ENCODE assay signal across 10 cellular contexts in the genomic region with DNA sequence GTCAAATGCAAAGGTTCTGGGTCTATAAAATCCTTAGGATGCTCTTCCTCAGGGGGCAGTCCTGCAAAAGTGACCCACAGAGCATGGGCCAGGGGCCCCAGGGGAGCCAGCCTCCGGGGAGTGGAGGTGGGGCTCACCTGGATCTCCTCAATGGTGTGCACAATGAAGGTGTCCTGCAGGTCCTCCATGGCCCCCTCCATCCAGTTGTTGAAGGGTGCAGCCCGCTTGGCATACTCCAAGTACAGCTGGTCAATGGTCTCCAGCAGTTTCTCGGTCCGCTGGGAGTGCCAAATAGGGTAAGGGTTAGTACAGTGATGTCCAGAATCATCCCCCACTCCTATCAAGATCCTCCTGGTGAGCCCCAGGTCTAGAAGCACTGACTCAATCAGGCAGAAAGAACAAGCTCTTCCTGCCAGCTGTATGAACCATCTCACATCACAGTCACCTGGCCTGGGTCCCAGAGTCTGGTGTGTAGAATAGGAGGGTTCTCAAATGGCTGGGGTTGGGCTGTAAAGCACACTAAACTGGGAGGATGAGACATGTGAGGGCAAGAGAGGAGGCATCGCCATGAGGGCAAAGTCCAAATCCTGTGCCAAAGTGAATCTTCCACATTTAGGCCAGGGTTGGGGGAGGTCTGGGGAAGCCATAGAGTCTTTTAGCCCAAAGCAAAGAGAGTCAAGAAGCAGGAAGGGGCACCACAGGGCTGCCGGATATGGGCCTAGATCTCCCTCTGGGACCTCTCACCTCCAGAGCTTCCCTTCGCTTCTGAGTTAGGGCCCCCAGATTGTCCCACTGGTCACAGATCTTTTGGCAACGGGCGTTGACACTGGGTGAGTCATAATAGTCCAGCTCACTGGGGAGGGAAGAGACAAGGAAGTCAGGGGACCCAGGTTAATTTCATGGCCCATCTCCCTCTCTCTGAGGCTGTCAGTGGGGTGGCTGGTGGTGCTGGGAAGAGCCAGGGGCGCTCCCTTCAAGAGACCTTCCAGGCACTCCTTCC.
A peak's percentile ranks its signal among the peaks of the same experiment; 100 is the strongest.
DNase-seq lines count a peak whose midpoint lies in the region; ATAC-seq and TF ChIP-seq lines count a peak whose summit lies in the region.
"Had no signal": no experiment of that assay in that cellular context is flagged by ENCODE, and none has a peak within 500 bp of the region (broad histone marks: within the 10 kb centered on the region; RNA-seq: fewer than 3 reads in every experiment).

No MANE protein-coding gene starts in this region.

- ATAC-seq in omental fat pad (ENCODE audit: low FRiP score) (peak; percentile 17), HG02642 (IDR thresholded peaks at IDR 0.05; ENCODE audit: poor library complexity, unreplicated experiment) (no peak), GM18909 (IDR thresholded peaks at IDR 0.05; ENCODE audit: poor library complexity, unreplicated experiment) (no peak), GM21515 (IDR thresholded peaks at IDR 0.05; ENCODE audit: unreplicated experiment) (no peak)

- TF ChIP-seq CTCF in omental fat pad (IDR thresholded peaks at IDR 0.05), result no peak

- peak; percentile 55 for DNase-seq in Daoy (ENCODE audit: low read depth)
- DNase-seq in NCI-H2171 treated with DMSO at 0.1 percent for 48 hours (lab: John Stamatoyannopoulos, UW), result peak; percentile 95
- DNase-seq in epithelial cell of prostate (ENCODE audit: low read depth, low spot score), result peak; percentile 75
- no peak for DNase-seq in omental fat pad (ENCODE audit: low spot score)
- DNase-seq in AML-193 (lab: John Stamatoyannopoulos, UW), result no peak
- DNase-seq: activated naive CD8-positive, alpha-beta T cell treated with anti-CD3 and anti-CD28 coated beads, Interleukin-2, amount 10 ng/mL, durations not matched to agents 7 days and 5 days had no signal

- peak overlapping the region; percentile 91 for H3K27ac ChIP-seq in epithelial cell of prostate
- H3K27ac ChIP-seq: SJSA1 had no signal

Comparison
In these comparisons a context has a peak if more than half of its experiments do, and no peak if none do; other contexts are left out.
1. DNase-seq: peak in Daoy (single experiment), NCI-H2171 treated with DMSO at 0.1 percent for 48 hours (single experiment) and epithelial cell of prostate (single experiment); none in omental fat pad (single experiment) and AML-193 (0 of 2).